Comparison of ENCODE assay signal across 8 cellular contexts in genomic region chr9:105415344-105415980, GRCh38. TPM values are rescaled to one million over a fixed set of nuclear protein-coding genes. Genes with fewer than 3 reads are reported as not detected.
DNase-seq lines count a peak whose midpoint lies in the region; ATAC-seq, FAIRE-seq and TF ChIP-seq lines count a peak whose summit lies in the region.

No MANE protein-coding gene starts in this region.

- no peaks in the 10 kb centered on the region for H3K36me3 Mint-ChIP-seq in CD8-positive, alpha-beta memory T cell

- H2AFZ ChIP-seq in OCI-LY7 (ENCODE audit: low read length): peak overlapping the region; percentile 65; the same call in 1 of the 2 replicates
- no peak overlapping the region for H2AFZ ChIP-seq in parathyroid adenoma

- no peak overlapping the region for H3K9ac ChIP-seq in parathyroid adenoma

- no peaks in the 10 kb centered on the region for H3K9me2 ChIP-seq in OCI-LY7 (ENCODE audit: insufficient read depth, low read length)

- POLR2A ChIA-PET in CD8-positive, alpha-beta memory T cell (lab: Charles Lee): no interaction called here
- POLR2A ChIA-PET in OCI-LY7 (lab: Charles Lee): interaction anchor here (0.7 to 0.9 kb wide), 2 partner anchors 161 to 289 kb away, joined by 3 to 5 read pairs; no protein-coding TSS in a partner anchor

- H3K9me3 Mint-ChIP-seq in CD8-positive, alpha-beta memory T cell: peaks cover 0 to 10% (median 6%) of the 10 kb centered on the region in 5 donors

- H3K36me3 ChIP-seq in CD8-positive, alpha-beta memory T cell (ENCODE audit: insufficient read depth, low read length): no peaks in the 10 kb centered on the region
- H3K36me3 ChIP-seq in OCI-LY7 (ENCODE audit: insufficient read depth, low read length) (no peaks in the 10 kb centered on the region), parathyroid adenoma (ENCODE audit: control insufficient read depth, insufficient read depth, low read length) (no peaks in the 10 kb centered on the region), uterus (no peaks in the 10 kb centered on the region)

- H3K4me2 ChIP-seq in OCI-LY7 (ENCODE audit: low read length) (peak overlapping the region; percentile 43), parathyroid adenoma (ENCODE audit: low read length) (no peak overlapping the region)

- no peak overlapping the region for H3K27ac ChIP-seq in CD8-positive, alpha-beta memory T cell (ENCODE audit: low read depth, low read length)
- H3K27ac ChIP-seq in OCI-LY7 (ENCODE audit: low read depth, low read length, poor library complexity, severe bottlenecking) (no peak overlapping the region), parathyroid adenoma (no peak overlapping the region), uterus (no peak overlapping the region)

- TF ChIP-seq POLR2A in uterus (IDR thresholded peaks at IDR 0.05): no peak

- CTCF ChIA-PET in CD8-positive, alpha-beta memory T cell (lab: Charles Lee): interaction anchor here (0.6 to 5.3 kb wide), 16 partner anchors 8 to 1778 kb away, joined by 3 to 28 read pairs (median 4); partner anchors contain the start of gene SLC44A1
- CTCF ChIA-PET in OCI-LY7 (lab: Charles Lee; ENCODE audit: unreplicated experiment): interaction anchor here (0.6 to 1.0 kb wide), 4 partner anchors 164 to 256 kb away, joined by 3 to 5 read pairs (median 3); no protein-coding TSS in a partner anchor

- H4K20me1 ChIP-seq in OCI-LY7 (ENCODE audit: insufficient read depth, low read length): no peaks in the 10 kb centered on the region

- no TSS peak for BruUV-seq in OCI-LY7 (replicated peaks; lab: Mats Ljungman, UMichigan)

- H3K27ac Mint-ChIP-seq in CD8-positive, alpha-beta memory T cell: no peak overlapping the region

- H3K79me2 ChIP-seq in OCI-LY7 (ENCODE audit: insufficient read depth, low read depth, low read length): no peaks in the 10 kb centered on the region
- H3K79me2 ChIP-seq in parathyroid adenoma: no peaks in the 10 kb centered on the region

- H3K4me1 ChIP-seq in CD8-positive, alpha-beta memory T cell (ENCODE audit: insufficient read depth, low read length): peaks cover 4% of the 10 kb centered on the region
- H3K4me1 ChIP-seq in OCI-LY7 (ENCODE audit: insufficient read depth, low read length, poor library complexity, severe bottlenecking) (peaks cover 4% of the 10 kb centered on the region), parathyroid adenoma (peaks cover 2% of the 10 kb centered on the region), uterus (no peaks in the 10 kb centered on the region)

- H3K4me3 Mint-ChIP-seq in CD8-positive, alpha-beta memory T cell: no peak overlapping the region

- H3K4me1 Mint-ChIP-seq in CD8-positive, alpha-beta memory T cell: no peaks in the 10 kb centered on the region

- no peak overlapping the region for H3K4me3 ChIP-seq in CD8-positive, alpha-beta memory T cell (ENCODE audit: low read length)
- no peak overlapping the region for H3K4me3 ChIP-seq in OCI-LY7 (ENCODE audit: low read depth, low read length, poor library complexity, severe bottlenecking)
- no peak overlapping the region for H3K4me3 ChIP-seq in fibroblast of villous mesenchyme (ENCODE audit: low read depth, low read length)
- no peak overlapping the region for H3K4me3 ChIP-seq in parathyroid adenoma (ENCODE audit: low read depth, low read length)
- H3K4me3 ChIP-seq in uterus: no peak overlapping the region

- intact Hi-C loops in OCI-LY7 (cut with micrococcal nuclease; ENCODE audit: unreplicated experiment): loop anchor here (1.0 to 5.0 kb wide), 5 partner anchors 171 to 633 kb away; partner anchors contain the start of gene SLC44A1
- intact Hi-C loops in uterus (cut with DNase I; ENCODE audit: low total_unique reads): no loop called here

- ATAC-seq in HG03442 (IDR thresholded peaks at IDR 0.05; ENCODE audit: unreplicated experiment): peak; percentile 73

- FAIRE-seq in GM19239 (lab: Jason Lieb, UNC): peak; percentile 80

- H3K27me3 Mint-ChIP-seq in CD8-positive, alpha-beta memory T cell: peaks cover 20 to 41% of the 10 kb centered on the region in 2 donors

- TF ChIP-seq CTCF in OCI-LY7 (conservative IDR thresholded peaks at IDR 0.05; ENCODE audit: low read length) (peak; percentile 99), fibroblast of villous mesenchyme (IDR thresholded peaks at IDR 0.05; ENCODE audit: insufficient read depth, low read depth, low read length) (peak; percentile 83), parathyroid adenoma (IDR thresholded peaks at IDR 0.05) (peak; percentile 65), uterus (IDR thresholded peaks at IDR 0.05) (peak; percentile 77 to 88 (median 86))

- DNase-seq in CD8-positive, alpha-beta memory T cell: peak; percentile 33 to 69 (median 50)
- peak; percentile 29 for DNase-seq in GM19239 (ENCODE audit: insufficient read length, low spot score)
- peak; percentile 78 for DNase-seq in OCI-LY7 (ENCODE audit: low spot score)
- peak; percentile 60 to 63 for DNase-seq in activated T-cell treated with anti-CD3 and anti-CD28 coated beads, Interleukin-2, amount 50 U/mL, for 48 hours
- peak; percentile 60 for DNase-seq in fibroblast of villous mesenchyme (ENCODE audit: low read depth)
- DNase-seq in uterus: peak; percentile 56 to 71

- H3K9me3 ChIP-seq in CD8-positive, alpha-beta memory T cell (ENCODE audit: low read length): no peaks in the 10 kb centered on the region
- H3K9me3 ChIP-seq in OCI-LY7 (ENCODE audit: low read length) (no peaks in the 10 kb centered on the region), parathyroid adenoma (ENCODE audit: control insufficient read depth, low read length) (peaks cover 5% of the 10 kb centered on the region), uterus (peaks cover 0 to 3% of the 10 kb centered on the region in 2 donors)

- peaks cover 7% of the 10 kb centered on the region for H3K27me3 ChIP-seq in CD8-positive, alpha-beta memory T cell (ENCODE audit: insufficient read depth, low read length, poor library complexity, severe bottlenecking)
- H3K27me3 ChIP-seq in parathyroid adenoma (ENCODE audit: control insufficient read depth, insufficient read depth, low read length): no peaks in the 10 kb centered on the region
- no peaks in the 10 kb centered on the region for H3K27me3 ChIP-seq in uterus

RNA-seq across cellular contexts. Expression of gene FSD1L, which starts 32.4 kb away (rescaled TPM):
- 1 to 10 TPM; 3.8 to 4.3 TPM for total RNA-seq in CD8-positive, alpha-beta memory T cell
- polyA plus RNA-seq in CD8-positive, alpha-beta memory T cell: 0.53 TPM
- 3.1 and 4.4 TPM in 2 replicates for total RNA-seq in OCI-LY7 (2014; rRNA removed; shearing (Covaris generic))
- total RNA-seq in OCI-LY7 (2022) (7.9 and 8.5 TPM in 2 replicates), fibroblast of villous mesenchyme (5.5 and 5.6 TPM in 2 replicates), uterus (10 to 100 TPM in 1 of 4 donors, 1 to 10 TPM in 3; 1.8 to 19.1 (median 8.3) TPM)
